ENCODE assay signal across 9 cellular contexts in the genomic region with DNA sequence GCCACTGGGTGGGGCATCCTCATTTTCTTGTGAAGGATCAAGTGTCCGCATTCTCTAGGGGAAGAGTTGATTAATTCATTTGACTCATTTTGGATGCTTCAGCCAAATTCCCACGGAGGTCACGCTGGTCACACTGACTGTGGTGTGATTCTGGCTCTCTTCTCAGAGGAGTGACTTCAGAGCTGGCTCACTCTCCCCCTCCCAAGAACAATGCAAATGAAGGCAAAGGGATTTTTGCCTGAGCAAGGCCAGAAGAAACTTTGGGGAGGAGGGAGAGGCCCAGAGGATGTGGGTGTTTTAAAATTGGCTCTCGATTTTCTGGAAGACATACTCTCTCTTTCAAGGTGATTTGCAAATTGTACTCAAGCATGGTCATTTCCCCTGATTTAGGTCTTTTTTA. TPM values are rescaled to one million over a fixed set of nuclear protein-coding genes. Genes with fewer than 3 reads are reported as not detected.
DNase-seq lines count a peak whose midpoint lies in the region; ATAC-seq and TF ChIP-seq lines count a peak whose summit lies in the region.
"Had no signal": no experiment of that assay in that cellular context is flagged by ENCODE, and none has a peak within 500 bp of the region (broad histone marks: within the 10 kb centered on the region; RNA-seq: fewer than 3 reads in every experiment).

No MANE protein-coding gene starts in this region.

- DNase-seq in Right ventricle myocardium inferior (ENCODE audit: missing footprints), result peak; percentile 67
- DNase-seq in cardiac septum (ENCODE audit: low spot score), result no peak
- DNase-seq in fibroblast of mammary gland (ENCODE audit: low read depth), result peak; percentile 93
- no peak for DNase-seq in NCI-H2081 (lab: John Stamatoyannopoulos, UW)
- DNase-seq in NCI-H2029 (lab: John Stamatoyannopoulos, UW), result no peak
- no peak for DNase-seq in ecto neural progenitor cell (ENCODE audit: low spot score)
- DNase-seq: naive B cell had no signal

- TF ChIP-seq CTCF in fibroblast of mammary gland (conservative IDR thresholded peaks at IDR 0.05; ENCODE audit: control insufficient read depth, insufficient read depth, low read depth, low read length), result peak; percentile 17

- H3K4me3 ChIP-seq in fibroblast of mammary gland (ENCODE audit: control insufficient read depth, low read depth, low read length), result no peak overlapping the region

- intact Hi-C loops in Right ventricle myocardium inferior (cut with DNase I) (no loop called here), cardiac septum (cut with DNase I) (loop anchor here (2.0 kb wide), 1 partner anchor 74 kb away; no protein-coding TSS in a partner anchor)

- peak; percentile 51 for ATAC-seq in Right ventricle myocardium inferior
- peak; percentile 48 for ATAC-seq in HG03565 (IDR thresholded peaks at IDR 0.05; ENCODE audit: unreplicated experiment)
- no peak for ATAC-seq in GM21526 (IDR thresholded peaks at IDR 0.05; ENCODE audit: low FRiP score, unreplicated experiment)

RNA-seq across cellular contexts. Expression of gene LMO2, which starts 51.1 kb away (rescaled TPM):
- total RNA-seq in Right ventricle myocardium inferior (7.2 TPM), cardiac septum (10.9 TPM)

Comparison
In these comparisons a context has a peak if more than half of its experiments do, and no peak if none do; other contexts are left out.
1. DNase-seq: peak in Right ventricle myocardium inferior (single experiment) and fibroblast of mammary gland (single experiment); none in cardiac septum (single experiment), NCI-H2081 (0 of 2), NCI-H2029 (single experiment) and ecto neural progenitor cell (single experiment).